9 cellular contexts compared by ENCODE assay signal in the genomic region with DNA sequence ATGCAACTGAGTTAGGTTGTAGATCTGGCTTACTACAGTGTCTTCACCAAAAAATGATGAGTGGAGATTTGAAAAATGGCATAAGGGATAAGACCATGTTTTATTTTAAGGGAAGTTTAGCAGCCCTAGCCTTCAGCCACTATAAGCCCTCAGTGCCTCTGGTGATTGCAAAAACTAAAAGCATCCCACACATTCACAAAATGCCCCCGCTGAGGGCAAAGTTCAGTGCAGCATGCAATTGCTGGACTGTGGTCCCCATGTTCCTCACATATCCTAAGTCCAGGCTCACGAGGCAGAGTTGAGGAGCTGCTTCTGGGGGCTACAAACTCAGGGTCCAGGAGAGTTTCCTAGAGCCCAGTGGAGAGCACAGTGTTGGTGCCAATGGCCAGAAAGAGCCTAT.
"Had no signal": no experiment of that assay in that cellular context is flagged by ENCODE, and none has a peak within 500 bp of the region (broad histone marks: within the 10 kb centered on the region; RNA-seq: fewer than 3 reads in every experiment).

No MANE protein-coding gene starts in this region.

- H3K4me1 ChIP-seq: HAP-1 had no signal

- FAIRE-seq: H54, K562 had no signal

- H3K4me3 ChIP-seq: GM23248, HAP-1, K562 had no signal

- H3K9me3 Mint-ChIP-seq: HFFc6 had no signal

- H3K27ac ChIP-seq: GM23248, HL-60 had no signal

- H3K36me3 ChIP-seq: HAP-1 had no signal

- H2AFZ ChIP-seq: GM23248 had no signal

- H3K9ac ChIP-seq: GM23248 had no signal

- H3K4me3 Mint-ChIP-seq: HFFc6 had no signal

- ATAC-seq: HCT116, K562 had no signal

- DNase-seq: GM23248, GOT3, HFFc6, IMR-90 had no signal

- H3K9me3 ChIP-seq: HAP-1 had no signal

- H3K27ac Mint-ChIP-seq: HFFc6 had no signal
